In the genomic region with DNA sequence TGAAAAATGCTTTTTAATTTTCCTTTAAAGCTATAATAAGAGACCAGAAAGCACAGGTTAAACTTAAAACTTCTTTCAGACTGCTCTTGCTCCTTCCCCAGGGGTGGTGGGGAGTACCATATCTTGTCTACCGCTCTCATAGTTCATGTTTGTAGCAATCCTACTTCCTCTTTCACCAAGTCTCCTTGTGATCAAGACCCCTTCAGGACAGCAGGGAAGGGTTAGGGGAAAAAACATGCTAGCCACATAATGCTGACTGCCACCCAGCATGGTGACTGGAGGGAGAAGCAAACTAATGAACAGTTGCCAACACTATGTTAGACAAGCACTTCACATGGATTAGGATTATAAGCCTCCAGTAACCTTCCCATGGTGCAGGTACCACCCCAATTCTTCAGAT, we compare ENCODE assay signal across 23 cellular contexts.
"Had no signal": no experiment of that assay in that cellular context is flagged by ENCODE, and none has a peak within 500 bp of the region (broad histone marks: within the 10 kb centered on the region; RNA-seq: fewer than 3 reads in every experiment).

No MANE protein-coding gene starts in this region.

- H3K36me3 ChIP-seq: SJSA1 had no signal

- FAIRE-seq: K562, RCC 7860 had no signal

- H3K4me1 Mint-ChIP-seq: T-cell had no signal

- H3K9me3 ChIP-seq: SJSA1 had no signal

- H3K9ac ChIP-seq: KMS-11 had no signal

- H3K4me3 Mint-ChIP-seq: IgD-negative memory B cell, T-cell had no signal

- H3K36me3 Mint-ChIP-seq: IgD-negative memory B cell, T-cell had no signal

- H3K4me2 ChIP-seq: KMS-11 had no signal

- ATAC-seq: K562, T-cell had no signal

- DNase-seq: NCI-H1092 treated with DMSO at 0.1 percent for 48 hours, NCI-H1436, NCI-H187, NCI-H2029, NCI-H2081 treated with DMSO at 0.1 percent for 48 hours, NCI-H2171, NCI-H226, NCI-H446, NCI-H510A, NCI-H524 treated with DMSO at 0.1 percent for 48 hours, NCI-H69, NCI-H774, Right ventricle myocardium superior, RPMI8226, SIG-M5, SW 1271, T-cell had no signal

- H3K4me1 ChIP-seq: SJSA1 had no signal

- H3K9me3 Mint-ChIP-seq: IgD-negative memory B cell, T-cell had no signal

- H3K27ac ChIP-seq: KMS-11, SJSA1, SK-N-MC had no signal

- H3K27ac Mint-ChIP-seq: IgD-negative memory B cell, T-cell had no signal

- H3K4me3 ChIP-seq: K562, SJSA1, SK-N-MC had no signal
